Comparison of ENCODE assay signal across 15 cellular contexts in genomic region chr5:158466196-158466595, GRCh38.
"Had no signal": no experiment of that assay in that cellular context is flagged by ENCODE, and none has a peak within 500 bp of the region (broad histone marks: within the 10 kb centered on the region; RNA-seq: fewer than 3 reads in every experiment).

No MANE protein-coding gene starts in this region.

- H3K36me3 ChIP-seq: gastroesophageal sphincter, tibial nerve had no signal

- DNase-seq: activated CD4-positive, alpha-beta memory T cell treated with anti-CD3 and anti-CD28 coated beads for 36 hours; activated CD8-positive, alpha-beta memory T cell treated with anti-CD3 and anti-CD28 coated beads, Interleukin-2, amount 10 ng/mL, durations not matched to agents 7 days and 5 days; activated naive CD4-positive, alpha-beta T cell treated with anti-CD3 and anti-CD28 coated beads, Interleukin-2, amount 10 ng/mL, durations not matched to agents 7 days and 5 days; activated T-cell treated with anti-CD3 and anti-CD28 coated beads, Interleukin-2, amount 50 U/mL, for 1 hour; dorsolateral prefrontal cortex; endodermal cell; erythroblast; islet precursor cell; mammary epithelial cell; mucosa of descending colon; naive thymus-derived CD8-positive, alpha-beta T cell; T-helper 9 cell had no signal

- H3K4me3 ChIP-seq: dorsolateral prefrontal cortex, gastroesophageal sphincter, mucosa of descending colon, tibial nerve had no signal

- H3K9me3 Mint-ChIP-seq: activated CD4-positive, alpha-beta memory T cell treated with anti-CD3 and anti-CD28 coated beads for 36 hours; activated naive CD4-positive, alpha-beta T cell treated with anti-CD3 and anti-CD28 coated beads, Interleukin-2, amount 10 ng/mL, durations not matched to agents 7 days and 5 days; stimulated activated memory B cell treated with anti-CD40 and anti-IgM and Interleukin-4, amounts not matched to agents 10 μg/mL and 1 μg/mL and 100 μg/mL, for 72 hours had no signal

- H3K9me3 ChIP-seq: gastroesophageal sphincter, mucosa of descending colon, tibial nerve had no signal

- ATAC-seq: activated CD8-positive, alpha-beta memory T cell treated with anti-CD3 and anti-CD28 coated beads, Interleukin-2, amount 10 ng/mL, durations not matched to agents 7 days and 5 days; gastroesophageal sphincter; mucosa of descending colon; naive thymus-derived CD8-positive, alpha-beta T cell; stimulated activated memory B cell treated with anti-CD40 and anti-IgM and Interleukin-4, amounts not matched to agents 10 μg/mL and 1 μg/mL and 100 μg/mL, for 72 hours had no signal

- H3K36me3 Mint-ChIP-seq: activated CD4-positive, alpha-beta memory T cell treated with anti-CD3 and anti-CD28 coated beads for 36 hours; activated CD8-positive, alpha-beta memory T cell treated with anti-CD3 and anti-CD28 coated beads, Interleukin-2, amount 10 ng/mL, durations not matched to agents 7 days and 5 days; activated naive CD4-positive, alpha-beta T cell treated with anti-CD3 and anti-CD28 coated beads, Interleukin-2, amount 10 ng/mL, durations not matched to agents 7 days and 5 days; naive thymus-derived CD8-positive, alpha-beta T cell; stimulated activated memory B cell treated with anti-CD40 and anti-IgM and Interleukin-4, amounts not matched to agents 10 μg/mL and 1 μg/mL and 100 μg/mL, for 72 hours had no signal

- H3K27ac ChIP-seq: dorsolateral prefrontal cortex, tibial nerve had no signal

- H3K4me3 Mint-ChIP-seq: activated CD4-positive, alpha-beta memory T cell treated with anti-CD3 and anti-CD28 coated beads for 36 hours; activated CD8-positive, alpha-beta memory T cell treated with anti-CD3 and anti-CD28 coated beads, Interleukin-2, amount 10 ng/mL, durations not matched to agents 7 days and 5 days; activated naive CD4-positive, alpha-beta T cell treated with anti-CD3 and anti-CD28 coated beads, Interleukin-2, amount 10 ng/mL, durations not matched to agents 7 days and 5 days; endodermal cell; naive thymus-derived CD8-positive, alpha-beta T cell; stimulated activated memory B cell treated with anti-CD40 and anti-IgM and Interleukin-4, amounts not matched to agents 10 μg/mL and 1 μg/mL and 100 μg/mL, for 72 hours had no signal

- H3K27me3 Mint-ChIP-seq: activated CD4-positive, alpha-beta memory T cell treated with anti-CD3 and anti-CD28 coated beads for 36 hours; activated naive CD4-positive, alpha-beta T cell treated with anti-CD3 and anti-CD28 coated beads, Interleukin-2, amount 10 ng/mL, durations not matched to agents 7 days and 5 days; naive thymus-derived CD8-positive, alpha-beta T cell; stimulated activated memory B cell treated with anti-CD40 and anti-IgM and Interleukin-4, amounts not matched to agents 10 μg/mL and 1 μg/mL and 100 μg/mL, for 72 hours had no signal

- H3K4me1 Mint-ChIP-seq: activated CD8-positive, alpha-beta memory T cell treated with anti-CD3 and anti-CD28 coated beads, Interleukin-2, amount 10 ng/mL, durations not matched to agents 7 days and 5 days; activated naive CD4-positive, alpha-beta T cell treated with anti-CD3 and anti-CD28 coated beads, Interleukin-2, amount 10 ng/mL, durations not matched to agents 7 days and 5 days had no signal

- H3K27me3 ChIP-seq: dorsolateral prefrontal cortex, gastroesophageal sphincter, tibial nerve had no signal

- H3K27ac Mint-ChIP-seq: activated CD4-positive, alpha-beta memory T cell treated with anti-CD3 and anti-CD28 coated beads for 36 hours; activated CD8-positive, alpha-beta memory T cell treated with anti-CD3 and anti-CD28 coated beads, Interleukin-2, amount 10 ng/mL, durations not matched to agents 7 days and 5 days; activated naive CD4-positive, alpha-beta T cell treated with anti-CD3 and anti-CD28 coated beads, Interleukin-2, amount 10 ng/mL, durations not matched to agents 7 days and 5 days; endodermal cell; stimulated activated memory B cell treated with anti-CD40 and anti-IgM and Interleukin-4, amounts not matched to agents 10 μg/mL and 1 μg/mL and 100 μg/mL, for 72 hours had no signal
